1 cellular context compared by ENCODE assay signal in the genomic region with DNA sequence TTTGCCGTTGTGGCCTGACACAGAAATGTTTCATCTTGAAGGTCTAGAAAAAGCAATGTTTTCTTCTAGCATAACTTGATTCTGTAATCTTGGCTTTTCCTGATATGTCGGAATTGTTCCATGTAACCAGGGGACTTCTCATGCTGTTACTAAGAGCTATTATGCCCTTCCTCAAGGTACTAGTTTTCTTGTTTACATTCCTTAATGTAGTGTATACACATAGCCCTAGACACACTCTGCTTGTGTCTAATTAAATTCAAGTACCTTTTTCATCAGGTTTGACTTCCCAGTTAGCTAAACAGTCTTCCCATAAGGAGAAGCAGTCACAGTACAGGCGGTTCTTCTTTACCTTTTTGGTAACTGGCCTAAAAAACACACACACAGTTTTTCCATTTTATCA.
TF ChIP-seq lines count a peak whose summit lies in the region.

No MANE protein-coding gene starts in this region.

TF ChIP-seq in K562, 482 proteins besides CTCF, POLR2A, EP300 and RAD21 (continued from another document):
- TF ChIP-seq ZNF445 (CRISPR knock-in tag; IDR thresholded peaks at IDR 0.05; ENCODE audit: low read depth): no peak
- TF ChIP-seq SMARCC2 (IDR thresholded peaks at IDR 0.05; ENCODE audit: low read depth): no peak
